Comparison of ENCODE assay signal across 21 cellular contexts in genomic region chr1:35058990-35059389, GRCh38.
"Had no signal": no experiment of that assay in that cellular context is flagged by ENCODE, and none has a peak within 500 bp of the region (broad histone marks: within the 10 kb centered on the region; RNA-seq: fewer than 3 reads in every experiment).

No MANE protein-coding gene starts in this region.

- H3K4me1 ChIP-seq: SJSA1 had no signal

- H3K27me3 ChIP-seq: SJSA1 had no signal

- DNase-seq: IMR-90, Kasumi-1, MM.1S, NCI-H1092 treated with DMSO at 0.1 percent for 48 hours, NCI-H1436, NCI-H187, NCI-H2029, NCI-H2081 treated with DMSO at 0.1 percent for 48 hours, NCI-H2171, NCI-H226, NCI-H446, NCI-H510A, NCI-H524 treated with DMSO at 0.1 percent for 48 hours, NCI-H69, NCI-H774, Right ventricle myocardium superior, RPMI8226, SIG-M5 had no signal

- H3K9me3 ChIP-seq: SJSA1 had no signal

- H3K27ac ChIP-seq: KMS-11, SJSA1, SK-N-MC had no signal

- H3K4me3 ChIP-seq: SJSA1, SK-N-MC had no signal

- H3K36me3 ChIP-seq: SJSA1 had no signal
